1 cellular context compared by ENCODE assay signal in genomic region chr1:200263203-200263602, GRCh38.
TF ChIP-seq lines count a peak whose summit lies in the region.

No MANE protein-coding gene starts in this region.

TF ChIP-seq in HepG2, 621 proteins besides CTCF, POLR2A, EP300 and RAD21 (continued from another document and continues in another):
- TF ChIP-seq PATZ1 (CRISPR knock-in tag; IDR thresholded peaks at IDR 0.05) (peak; percentile 48; the same call in 1 of the 2 replicates), ISL2 (CRISPR knock-in tag; IDR thresholded peaks at IDR 0.05) (peak; percentile 82), IRF9 (CRISPR knock-in tag; IDR thresholded peaks at IDR 0.05; ENCODE audit: borderline replicate concordance) (peak; percentile 29; the same call in 1 of the 2 replicates), HMG20A (CRISPR knock-in tag; IDR thresholded peaks at IDR 0.05; ENCODE audit: borderline replicate concordance) (peak; percentile 92), SMAD3 (CRISPR knock-in tag; IDR thresholded peaks at IDR 0.05) (peak; percentile 59; the same call in 1 of the 2 replicates), ZNF704 (CRISPR knock-in tag; IDR thresholded peaks at IDR 0.05; ENCODE audit: borderline replicate concordance) (no peak), GLMP (CRISPR knock-in tag; IDR thresholded peaks at IDR 0.05; ENCODE audit: borderline replicate concordance) (no peak), GATA4 (IDR thresholded peaks at IDR 0.05; ENCODE audit: borderline replicate concordance, low read depth) (peak; percentile 36; the same call in 1 of the 2 replicates), ZFP36 (IDR thresholded peaks at IDR 0.05; ENCODE audit: borderline replicate concordance, low read depth, low read length, partially characterized antibody) (no peak), ZNF672 (CRISPR knock-in tag; IDR thresholded peaks at IDR 0.05) (no peak), ZNF850 (CRISPR knock-in tag; conservative IDR thresholded peaks at IDR 0.05) (no peak), ZNF703 (CRISPR knock-in tag; IDR thresholded peaks at IDR 0.05; ENCODE audit: borderline replicate concordance) (no peak), ZKSCAN8 (CRISPR knock-in tag; IDR thresholded peaks at IDR 0.05; ENCODE audit: borderline replicate concordance) (peak; percentile 68), SP2 (CRISPR knock-in tag; IDR thresholded peaks at IDR 0.05) (no peak), ZNF550 (CRISPR knock-in tag; IDR thresholded peaks at IDR 0.05; ENCODE audit: borderline replicate concordance) (no peak), HDAC2 (CRISPR knock-in tag; IDR thresholded peaks at IDR 0.05) (peak; percentile 88), CERS6 (CRISPR knock-in tag; IDR thresholded peaks at IDR 0.05) (no peak), HNF4A (CRISPR knock-in tag; IDR thresholded peaks at IDR 0.05) (peak; percentile 97), CREB1 (IDR thresholded peaks at IDR 0.05) (no peak), CREB1 (CRISPR knock-in tag; IDR thresholded peaks at IDR 0.05) (peak; percentile 38; the same call in 1 of the 2 replicates), RCOR2 (CRISPR knock-in tag; IDR thresholded peaks at IDR 0.05) (peak; percentile 66; the same call in 1 of the 2 replicates), NR2F6 (IDR thresholded peaks at IDR 0.05) (peak; percentile 43; the same call in 1 of the 2 replicates), NR2F6 (CRISPR knock-in tag; IDR thresholded peaks at IDR 0.05) (peak; percentile 72), ZNF761 (CRISPR knock-in tag; conservative IDR thresholded peaks at IDR 0.05) (no peak), ZBTB21 (CRISPR knock-in tag; IDR thresholded peaks at IDR 0.05) (0 out of 2 replicates have a peak, but pooled peaks have one; percentile 24), IRF2 (CRISPR knock-in tag; IDR thresholded peaks at IDR 0.05) (peak; percentile 92), ZXDC (CRISPR knock-in tag; IDR thresholded peaks at IDR 0.05) (no peak), HNF4G (IDR thresholded peaks at IDR 0.05; ENCODE audit: borderline replicate concordance, low read depth, low read length) (peak; percentile 84; the same call in 1 of the 2 replicates), HNF4G (CRISPR knock-in tag; IDR thresholded peaks at IDR 0.05; ENCODE audit: borderline replicate concordance, low read depth) (peak; percentile 80; the same call in 1 of the 2 replicates), MAFK (conservative IDR thresholded peaks at IDR 0.05 in 1 of 2, IDR thresholded peaks at IDR 0.05 in 1 of 2; ENCODE audit: low read length in 2 of 2) (no peak), DRAP1 (CRISPR knock-in tag; IDR thresholded peaks at IDR 0.05) (peak; percentile 38; the same call in 1 of the 2 replicates), NCOR1 (IDR thresholded peaks at IDR 0.05; ENCODE audit: borderline replicate concordance, low read length) (peak; percentile 92), HHEX (CRISPR knock-in tag; IDR thresholded peaks at IDR 0.05) (peak; percentile 52; the same call in 1 of the 2 replicates), SMARCE1 (IDR thresholded peaks at IDR 0.05; ENCODE audit: borderline replicate concordance) (no peak), TEAD3 (CRISPR knock-in tag; optimal IDR thresholded peaks at IDR 0.05; ENCODE audit: borderline replicate concordance) (peak; percentile 86), SPEN (CRISPR knock-in tag; IDR thresholded peaks at IDR 0.05; ENCODE audit: low read depth) (peak; percentile 61; the same call in 1 of the 2 replicates), SNRNP70 (IDR thresholded peaks at IDR 0.05; ENCODE audit: low read depth, low read length) (no peak), KAT8 (CRISPR knock-in tag; IDR thresholded peaks at IDR 0.05) (peak; percentile 60), FOXP1 (IDR thresholded peaks at IDR 0.05) (no peak), FOXP1 (CRISPR knock-in tag; IDR thresholded peaks at IDR 0.05) (peak; percentile 50), MXD4 (CRISPR knock-in tag; IDR thresholded peaks at IDR 0.05) (0 out of 2 replicates have a peak, but pooled peaks have one; percentile 32), ZNF292 (CRISPR knock-in tag; IDR thresholded peaks at IDR 0.05; ENCODE audit: borderline replicate concordance, low read depth) (0 out of 2 replicates have a peak, but pooled peaks have one; percentile 24), ZNF878 (CRISPR knock-in tag; IDR thresholded peaks at IDR 0.05) (0 out of 2 replicates have a peak, but pooled peaks have one; percentile 23), MTA1 (CRISPR knock-in tag; IDR thresholded peaks at IDR 0.05; ENCODE audit: borderline replicate concordance) (no peak; the same call in 1 of the 2 replicates), FOXA3 (CRISPR knock-in tag; IDR thresholded peaks at IDR 0.05) (peak; percentile 85), RARA (CRISPR knock-in tag; IDR thresholded peaks at IDR 0.05) (peak; percentile 95), SOX13 (IDR thresholded peaks at IDR 0.05) (peak; percentile 95), SOX13 (CRISPR knock-in tag; conservative IDR thresholded peaks at IDR 0.05 in 1 of 2, IDR thresholded peaks at IDR 0.05 in 1 of 2) (peak in 1 of 2 experiments; percentile 99; a peak in 2 of 4 replicates), E2F2 (CRISPR knock-in tag; IDR thresholded peaks at IDR 0.05; ENCODE audit: borderline replicate concordance) (no peak), ZNF788 (CRISPR knock-in tag; IDR thresholded peaks at IDR 0.05; ENCODE audit: borderline replicate concordance) (peak; percentile 66; the same call in 1 of the 2 replicates), FOXJ3 (CRISPR knock-in tag; IDR thresholded peaks at IDR 0.05; ENCODE audit: borderline replicate concordance) (peak; percentile 81; the same call in 1 of the 2 replicates), PPARG (CRISPR knock-in tag; conservative IDR thresholded peaks at IDR 0.05) (peak; percentile 71), RXRA (CRISPR knock-in tag; IDR thresholded peaks at IDR 0.05) (peak; percentile 96), BRF2 (CRISPR knock-in tag; IDR thresholded peaks at IDR 0.05) (peak; percentile 54; the same call in 1 of the 2 replicates), NCOA2 (CRISPR knock-in tag; IDR thresholded peaks at IDR 0.05) (peak; percentile 94), ZSCAN29 (CRISPR knock-in tag; conservative IDR thresholded peaks at IDR 0.05) (no peak), ZNF879 (CRISPR knock-in tag; IDR thresholded peaks at IDR 0.05) (no peak), HOXA3 (CRISPR knock-in tag; IDR thresholded peaks at IDR 0.05) (peak; percentile 75), SIX1 (CRISPR knock-in tag; IDR thresholded peaks at IDR 0.05; ENCODE audit: borderline replicate concordance) (no peak), U2AF2 (IDR thresholded peaks at IDR 0.05; ENCODE audit: low read depth, low read length) (no peak), ZNF605 (CRISPR knock-in tag; IDR thresholded peaks at IDR 0.05) (no peak), ZNF253 (CRISPR knock-in tag; IDR thresholded peaks at IDR 0.05; ENCODE audit: borderline replicate concordance) (no peak), CENPBD1 (CRISPR knock-in tag; IDR thresholded peaks at IDR 0.05; ENCODE audit: borderline replicate concordance, low read depth) (no peak), ZNF333 (CRISPR knock-in tag; IDR thresholded peaks at IDR 0.05; ENCODE audit: borderline replicate concordance) (no peak), MXD1 (CRISPR knock-in tag; IDR thresholded peaks at IDR 0.05) (no peak), ZNF564 (CRISPR knock-in tag; IDR thresholded peaks at IDR 0.05) (peak; percentile 98)
